Comparison of ENCODE assay signal across 20 cellular contexts in the genomic region with DNA sequence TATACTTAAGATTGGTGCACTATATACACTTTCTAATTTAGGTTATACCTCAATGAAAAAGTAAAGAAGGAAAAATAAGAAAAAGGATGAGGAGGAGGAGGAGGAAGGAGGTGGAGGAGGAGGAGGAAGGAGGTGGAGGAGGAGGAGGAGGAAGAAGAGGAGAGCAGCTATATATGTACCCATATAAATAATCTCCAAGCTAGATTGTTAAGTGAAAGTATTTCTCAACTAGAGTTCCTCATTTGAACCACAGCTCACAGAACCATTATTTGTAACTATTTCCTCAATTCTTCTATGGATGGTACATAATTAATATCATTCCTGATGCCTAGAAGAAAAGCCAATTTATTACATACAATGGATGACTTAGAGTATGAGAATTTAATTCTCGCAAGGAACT. TPM values are rescaled to one million over a fixed set of nuclear protein-coding genes. Genes with fewer than 3 reads are reported as not detected.
A peak's percentile ranks its signal among the peaks of the same experiment; 100 is the strongest.
DNase-seq lines count a peak whose midpoint lies in the region; ATAC-seq and TF ChIP-seq lines count a peak whose summit lies in the region.
"Had no signal": no experiment of that assay in that cellular context is flagged by ENCODE, and none has a peak within 500 bp of the region (broad histone marks: within the 10 kb centered on the region; RNA-seq: fewer than 3 reads in every experiment).

No MANE protein-coding gene starts in this region.

- intact Hi-C loops in upper lobe of right lung (cut with DNase I) = no loop called here

- ATAC-seq in upper lobe of right lung (peak; percentile 27), GM18517 (IDR thresholded peaks at IDR 0.05; ENCODE audit: unreplicated experiment) (no peak)
- ATAC-seq in activated CD4-positive, CD25-positive, alpha-beta regulatory T cell treated with anti-CD3 and anti-CD28 coated beads, Interleukin-2, amount 50 U/mL, for 24 hours = no peak
- ATAC-seq: CD8-positive, alpha-beta T cell; GM12878; Panc1 had no signal

- no peaks in the 10 kb centered on the region for H3K27me3 ChIP-seq in upper lobe of right lung

- H3K9me3 ChIP-seq in HEK293 (ENCODE audit: control insufficient read depth, insufficient read depth, low read depth, low read length) (no peaks in the 10 kb centered on the region), upper lobe of right lung (no peaks in the 10 kb centered on the region)
- H3K9me3 ChIP-seq: SK-N-SH had no signal

- CTCF ChIA-PET in HEK293 (lab: Yijun Ruan, JAX) = interaction anchor here (1.0 kb wide), 1 partner anchor 9 kb away, joined by 3 read pairs; no protein-coding TSS in a partner anchor

- TF ChIP-seq CTCF in HEK293 (tag by site-specific recombination; IDR thresholded peaks at IDR 0.05) (no peak), upper lobe of right lung (IDR thresholded peaks at IDR 0.05) (no peak)

- H3K4me1 ChIP-seq in HEK293 (ENCODE audit: control insufficient read depth, insufficient read depth, low read length) (peaks cover 32% of the 10 kb centered on the region), upper lobe of right lung (peaks cover 17% of the 10 kb centered on the region)

- DNase-seq in NOMO-1 (lab: John Stamatoyannopoulos, UW; ENCODE audit: unreplicated experiment in 2 of 2) (peak; percentile 50 to 92), SKM-1 treated with dmso at 0.1 percent for 144 hours (lab: John Stamatoyannopoulos, UW; ENCODE audit: unreplicated experiment) (peak; percentile 81), upper lobe of right lung (no peak), medulla oblongata (ENCODE audit: extremely low spot score) (no peak)
- DNase-seq: CD8-positive, alpha-beta T cell; DMS79; GM23248; HCEC 1CT; KG1; NCI-H1417; NCI-H1930; NCI-H446; NCI-H69; NK-92 treated with Interleukin-12 subunit alpha and Interleukin-12 subunit beta, amount 100 ng/mL, for 24 hours; SK-N-SH had no signal

- H3K27ac ChIP-seq in HEK293 (ENCODE audit: extremely low read depth, low read depth, low read length) (no peak overlapping the region), upper lobe of right lung (no peak overlapping the region)
- H3K27ac ChIP-seq: GM23248 had no signal

- no peaks in the 10 kb centered on the region for H3K36me3 ChIP-seq in HEK293 (ENCODE audit: control insufficient read depth in 2 of 2, insufficient read depth in 1 of 2, low read length in 2 of 2)
- H3K36me3 ChIP-seq in upper lobe of right lung = no peaks in the 10 kb centered on the region

- POLR2A ChIA-PET in HEK293 (lab: Yijun Ruan, JAX) = no interaction called here

- H3K4me3 ChIP-seq in HEK293 (ENCODE audit: low read depth, low read length) (no peak overlapping the region), upper lobe of right lung (no peak overlapping the region)
- H3K4me3 ChIP-seq: GM12878, GM23248 had no signal

TF ChIP-seq in HEK293, 187 proteins besides CTCF, POLR2A, EP300 and RAD21:
- TF ChIP-seq EGR2 (tag by site-specific recombination; IDR thresholded peaks at IDR 0.05; ENCODE audit: low read depth) (peak; percentile 22; the same call in 1 of the 2 replicates), TRIM28 (IDR thresholded peaks at IDR 0.05; ENCODE audit: borderline replicate concordance, low read length) (no peak), ZNF571 (tag by site-specific recombination; IDR thresholded peaks at IDR 0.05) (no peak), ZNF366 (tag by site-specific recombination; conservative IDR thresholded peaks at IDR 0.05) (no peak), ZNF302 (tag by site-specific recombination; IDR thresholded peaks at IDR 0.05; ENCODE audit: low read depth) (no peak), ZNF211 (tag by site-specific recombination; IDR thresholded peaks at IDR 0.05; ENCODE audit: low read depth) (no peak), ZSCAN16 (tag by site-specific recombination; IDR thresholded peaks at IDR 0.05) (no peak), ZNF544 (tag by site-specific recombination; IDR thresholded peaks at IDR 0.05) (no peak), ZNF843 (tag by site-specific recombination; IDR thresholded peaks at IDR 0.05) (no peak), ZNF768 (tag by site-specific recombination; IDR thresholded peaks at IDR 0.05) (no peak), ZNF791 (tag by site-specific recombination; IDR thresholded peaks at IDR 0.05) (no peak), ZEB2 (tag by site-specific recombination; IDR thresholded peaks at IDR 0.05) (no peak), OVOL3 (tag by site-specific recombination; IDR thresholded peaks at IDR 0.05) (no peak)
- TF ChIP-seq, protein P1, sequence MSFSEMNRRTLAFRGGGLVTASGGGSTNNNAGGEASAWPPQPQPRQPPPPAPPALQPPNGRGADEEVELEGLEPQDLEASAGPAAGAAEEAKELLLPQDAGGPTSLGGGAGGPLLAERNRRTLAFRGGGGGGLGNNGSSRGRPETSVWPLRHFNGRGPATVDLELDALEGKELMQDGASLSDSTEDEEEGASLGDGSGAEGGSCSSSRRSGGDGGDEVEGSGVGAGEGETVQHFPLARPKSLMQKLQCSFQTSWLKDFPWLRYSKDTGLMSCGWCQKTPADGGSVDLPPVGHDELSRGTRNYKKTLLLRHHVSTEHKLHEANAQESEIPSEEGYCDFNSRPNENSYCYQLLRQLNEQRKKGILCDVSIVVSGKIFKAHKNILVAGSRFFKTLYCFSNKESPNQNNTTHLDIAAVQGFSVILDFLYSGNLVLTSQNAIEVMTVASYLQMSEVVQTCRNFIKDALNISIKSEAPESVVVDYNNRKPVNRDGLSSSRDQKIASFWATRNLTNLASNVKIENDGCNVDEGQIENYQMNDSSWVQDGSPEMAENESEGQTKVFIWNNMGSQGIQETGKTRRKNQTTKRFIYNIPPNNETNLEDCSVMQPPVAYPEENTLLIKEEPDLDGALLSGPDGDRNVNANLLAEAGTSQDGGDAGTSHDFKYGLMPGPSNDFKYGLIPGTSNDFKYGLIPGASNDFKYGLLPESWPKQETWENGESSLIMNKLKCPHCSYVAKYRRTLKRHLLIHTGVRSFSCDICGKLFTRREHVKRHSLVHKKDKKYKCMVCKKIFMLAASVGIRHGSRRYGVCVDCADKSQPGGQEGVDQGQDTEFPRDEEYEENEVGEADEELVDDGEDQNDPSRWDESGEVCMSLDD (tag by site-specific recombination; IDR thresholded peaks at IDR 0.05) = no peak
- TF ChIP-seq, protein P2, sequence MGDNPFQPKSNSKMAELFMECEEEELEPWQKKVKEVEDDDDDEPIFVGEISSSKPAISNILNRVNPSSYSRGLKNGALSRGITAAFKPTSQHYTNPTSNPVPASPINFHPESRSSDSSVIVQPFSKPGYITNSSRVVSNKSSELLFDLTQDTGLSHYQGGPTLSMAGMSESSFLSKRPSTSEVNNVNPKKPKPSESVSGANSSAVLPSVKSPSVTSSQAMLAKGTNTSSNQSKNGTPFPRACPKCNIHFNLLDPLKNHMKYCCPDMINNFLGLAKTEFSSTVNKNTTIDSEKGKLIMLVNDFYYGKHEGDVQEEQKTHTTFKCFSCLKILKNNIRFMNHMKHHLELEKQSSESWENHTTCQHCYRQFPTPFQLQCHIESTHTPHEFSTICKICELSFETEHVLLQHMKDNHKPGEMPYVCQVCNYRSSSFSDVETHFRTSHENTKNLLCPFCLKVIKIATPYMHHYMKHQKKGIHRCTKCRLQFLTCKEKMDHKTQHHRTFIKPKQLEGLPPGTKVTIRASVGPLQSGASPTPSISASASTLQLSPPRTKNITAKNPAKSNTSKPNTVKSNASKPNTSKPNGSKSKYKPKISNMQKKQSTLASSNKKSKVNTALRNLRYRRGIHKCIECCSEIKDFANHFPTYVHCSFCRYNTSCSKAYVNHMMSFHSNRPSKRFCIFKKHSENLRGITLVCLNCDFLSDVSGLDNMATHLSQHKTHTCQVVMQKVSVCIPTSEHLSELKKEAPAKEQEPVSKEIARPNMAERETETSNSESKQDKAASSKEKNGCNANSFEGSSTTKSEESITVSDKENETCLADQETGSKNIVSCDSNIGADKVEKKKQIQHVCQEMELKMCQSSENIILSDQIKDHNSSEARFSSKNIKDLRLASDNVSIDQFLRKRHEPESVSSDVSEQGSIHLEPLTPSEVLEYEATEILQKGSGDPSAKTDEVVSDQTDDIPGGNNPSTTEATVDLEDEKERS (tag by site-specific recombination; IDR thresholded peaks at IDR 0.05) = no peak
- TF ChIP-seq, protein P3, sequence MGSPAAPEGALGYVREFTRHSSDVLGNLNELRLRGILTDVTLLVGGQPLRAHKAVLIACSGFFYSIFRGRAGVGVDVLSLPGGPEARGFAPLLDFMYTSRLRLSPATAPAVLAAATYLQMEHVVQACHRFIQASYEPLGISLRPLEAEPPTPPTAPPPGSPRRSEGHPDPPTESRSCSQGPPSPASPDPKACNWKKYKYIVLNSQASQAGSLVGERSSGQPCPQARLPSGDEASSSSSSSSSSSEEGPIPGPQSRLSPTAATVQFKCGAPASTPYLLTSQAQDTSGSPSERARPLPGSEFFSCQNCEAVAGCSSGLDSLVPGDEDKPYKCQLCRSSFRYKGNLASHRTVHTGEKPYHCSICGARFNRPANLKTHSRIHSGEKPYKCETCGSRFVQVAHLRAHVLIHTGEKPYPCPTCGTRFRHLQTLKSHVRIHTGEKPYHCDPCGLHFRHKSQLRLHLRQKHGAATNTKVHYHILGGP (tag by site-specific recombination; IDR thresholded peaks at IDR 0.05) = no peak
- TF ChIP-seq, protein P4, sequence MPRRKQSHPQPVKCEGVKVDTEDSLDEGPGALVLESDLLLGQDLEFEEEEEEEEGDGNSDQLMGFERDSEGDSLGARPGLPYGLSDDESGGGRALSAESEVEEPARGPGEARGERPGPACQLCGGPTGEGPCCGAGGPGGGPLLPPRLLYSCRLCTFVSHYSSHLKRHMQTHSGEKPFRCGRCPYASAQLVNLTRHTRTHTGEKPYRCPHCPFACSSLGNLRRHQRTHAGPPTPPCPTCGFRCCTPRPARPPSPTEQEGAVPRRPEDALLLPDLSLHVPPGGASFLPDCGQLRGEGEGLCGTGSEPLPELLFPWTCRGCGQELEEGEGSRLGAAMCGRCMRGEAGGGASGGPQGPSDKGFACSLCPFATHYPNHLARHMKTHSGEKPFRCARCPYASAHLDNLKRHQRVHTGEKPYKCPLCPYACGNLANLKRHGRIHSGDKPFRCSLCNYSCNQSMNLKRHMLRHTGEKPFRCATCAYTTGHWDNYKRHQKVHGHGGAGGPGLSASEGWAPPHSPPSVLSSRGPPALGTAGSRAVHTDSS (tag by site-specific recombination; IDR thresholded peaks at IDR 0.05) = peak; percentile 56; the same call in 1 of the 2 replicates

RNA-seq across cellular contexts. Expression of a gene that starts 19.9 kb away (rescaled TPM):
- total RNA-seq in upper lobe of right lung = 19.3 TPM

Comparison
In these comparisons a context has a peak if more than half of its experiments do, and no peak if none do; other contexts are left out.
1. DNase-seq: peak in NOMO-1 (2 of 2) and SKM-1 treated with dmso at 0.1 percent for 144 hours (single experiment); none in upper lobe of right lung (single experiment) and medulla oblongata (single experiment).